27 cellular contexts compared by ENCODE assay signal in genomic region chr9:135008416-135008815, GRCh38.
"Had no signal": no experiment of that assay in that cellular context is flagged by ENCODE, and none has a peak within 500 bp of the region (broad histone marks: within the 10 kb centered on the region; RNA-seq: fewer than 3 reads in every experiment).

No MANE protein-coding gene starts in this region.

- H3K27ac ChIP-seq: brain microvascular endothelial cell, coronary artery, dorsolateral prefrontal cortex had no signal

- H3K9me3 Mint-ChIP-seq: activated CD4-positive, alpha-beta memory T cell treated with anti-CD3 and anti-CD28 coated beads, Interleukin-2, amount 10 ng/mL, durations not matched to agents 7 days and 5 days; activated CD4-positive, alpha-beta T cell treated with anti-CD3 and anti-CD28 coated beads, Interleukin-2, amount 10 ng/mL, durations not matched to agents 24 days and 14 days; activated T-cell treated with anti-CD3 and anti-CD28 coated beads, Interleukin-2, amount 50 U/mL, for 4 hours; activated T-helper 17 cell treated with anti-CD3 and anti-CD28 coated beads, Interleukin-2, amount 50 U/mL, for 72 hours; dendritic cell treated with granulocyte-macrophage colony-stimulating factor and Interleukin-4, amounts not matched to agents 40 ng/mL and 50 ng/mL, for 4 days had no signal

- H3K27me3 Mint-ChIP-seq: activated CD4-positive, alpha-beta memory T cell treated with anti-CD3 and anti-CD28 coated beads, Interleukin-2, amount 10 ng/mL, durations not matched to agents 7 days and 5 days; activated CD4-positive, alpha-beta T cell treated with anti-CD3 and anti-CD28 coated beads, Interleukin-2, amount 10 ng/mL, durations not matched to agents 24 days and 14 days; activated naive CD8-positive, alpha-beta T cell had no signal

- H3K4me3 Mint-ChIP-seq: activated CD4-positive, alpha-beta memory T cell treated with anti-CD3 and anti-CD28 coated beads, Interleukin-2, amount 10 ng/mL, durations not matched to agents 7 days and 5 days; activated CD4-positive, alpha-beta T cell treated with anti-CD3 and anti-CD28 coated beads for 36 hours; activated CD4-positive, alpha-beta T cell treated with anti-CD3 and anti-CD28 coated beads, Interleukin-2, amount 10 ng/mL, durations not matched to agents 24 days and 14 days; activated naive CD8-positive, alpha-beta T cell; activated T-cell treated with anti-CD3 and anti-CD28 coated beads, Interleukin-2, amount 50 U/mL, for 4 hours; activated T-helper 17 cell treated with anti-CD3 and anti-CD28 coated beads, Interleukin-2, amount 50 U/mL, for 72 hours; dendritic cell treated with granulocyte-macrophage colony-stimulating factor and Interleukin-4, amounts not matched to agents 40 ng/mL and 50 ng/mL, for 4 days; endodermal cell had no signal

- H3K36me3 ChIP-seq: brain microvascular endothelial cell had no signal

- H3K4me1 Mint-ChIP-seq: activated CD4-positive, alpha-beta memory T cell treated with anti-CD3 and anti-CD28 coated beads, Interleukin-2, amount 10 ng/mL, durations not matched to agents 7 days and 5 days; activated CD4-positive, alpha-beta T cell treated with anti-CD3 and anti-CD28 coated beads for 36 hours; activated CD4-positive, alpha-beta T cell treated with anti-CD3 and anti-CD28 coated beads, Interleukin-2, amount 10 ng/mL, durations not matched to agents 24 days and 14 days; activated T-helper 17 cell treated with anti-CD3 and anti-CD28 coated beads, Interleukin-2, amount 50 U/mL, for 72 hours; endodermal cell had no signal

- H3K27ac Mint-ChIP-seq: activated CD4-positive, alpha-beta memory T cell treated with anti-CD3 and anti-CD28 coated beads, Interleukin-2, amount 10 ng/mL, durations not matched to agents 7 days and 5 days; activated CD4-positive, alpha-beta T cell treated with anti-CD3 and anti-CD28 coated beads for 36 hours; activated CD4-positive, alpha-beta T cell treated with anti-CD3 and anti-CD28 coated beads, Interleukin-2, amount 10 ng/mL, durations not matched to agents 24 days and 14 days; activated naive CD8-positive, alpha-beta T cell; activated T-helper 17 cell treated with anti-CD3 and anti-CD28 coated beads, Interleukin-2, amount 50 U/mL, for 72 hours; dendritic cell treated with granulocyte-macrophage colony-stimulating factor and Interleukin-4, amounts not matched to agents 40 ng/mL and 50 ng/mL, for 4 days; endodermal cell had no signal

- H3K36me3 Mint-ChIP-seq: activated naive CD8-positive, alpha-beta T cell had no signal

- DNase-seq: activated CD4-positive, alpha-beta memory T cell treated with anti-CD3 and anti-CD28 coated beads, Interleukin-2, amount 10 ng/mL, durations not matched to agents 7 days and 5 days; activated CD4-positive, alpha-beta T cell treated with anti-CD3 and anti-CD28 coated beads for 36 hours; activated CD4-positive, alpha-beta T cell treated with anti-CD3 and anti-CD28 coated beads, Interleukin-2, amount 10 ng/mL, durations not matched to agents 24 days and 14 days; activated CD4-positive, alpha-beta T cell treated with anti-CD3 and anti-CD28 coated beads, Interleukin-2, amount 50 U/mL, for 4 hours; activated CD4-positive, CD25-positive, alpha-beta regulatory T cell; activated CD4-positive, CD25-positive, alpha-beta regulatory T cell treated with anti-CD3 and anti-CD28 coated beads, Interleukin-2, amount 50 U/mL, for 72 hours; activated CD8-positive, alpha-beta memory T cell treated with anti-CD3 and anti-CD28 coated beads, Interleukin-2, amount 50 U/mL, for 48 hours; activated effector memory CD4-positive, alpha-beta T cell treated with Interleukin-2 at 50 U/mL for 16 hours; activated gamma-delta T cell treated with Interleukin-2 at 50 U/mL for 16 hours; activated naive CD4-positive, alpha-beta T cell treated with anti-CD3 and anti-CD28 coated beads, Interleukin-2, amount 50 U/mL, for 16 hours; activated naive CD4-positive, alpha-beta T cell treated with Interleukin-2 at 50 U/mL for 16 hours; activated T-cell treated with anti-CD3 and anti-CD28 coated beads for 4 hours; activated T-cell treated with anti-CD3 and anti-CD28 coated beads, Interleukin-2, amount 50 U/mL, for 4 hours; amniotic stem cell; anterior cingulate cortex; brain microvascular endothelial cell; caudate nucleus; cerebellar nuclear complex; dorsolateral prefrontal cortex; effector memory CD4-positive, alpha-beta T cell; endodermal cell; foreskin fibroblast; T-helper 2 cell had no signal

- H3K27me3 ChIP-seq: brain microvascular endothelial cell had no signal

- H3K4me3 ChIP-seq: coronary artery, dorsolateral prefrontal cortex had no signal
